In genomic region chr9:115073456-115073855, GRCh38 we compare ENCODE assay signal across 30 cellular contexts.
"Had no signal": no experiment of that assay in that cellular context is flagged by ENCODE, and none has a peak within 500 bp of the region (broad histone marks: within the 10 kb centered on the region; RNA-seq: fewer than 3 reads in every experiment).

No MANE protein-coding gene starts in this region.

- H3K36me3 ChIP-seq: adrenal gland, breast epithelium, cardiac muscle cell, colonic mucosa had no signal

- H3K9me3 ChIP-seq: adrenal gland, body of pancreas, breast epithelium, colonic mucosa, esophagus squamous epithelium, gastroesophageal sphincter, heart right ventricle had no signal

- H3K27me3 ChIP-seq: adrenal gland, body of pancreas, breast epithelium, cardiac muscle cell, colonic mucosa, esophagus squamous epithelium, gastroesophageal sphincter had no signal

- ATAC-seq: activated naive CD8-positive, alpha-beta T cell treated with anti-CD3 and anti-CD28 coated beads, Interleukin-2, amount 50 U/mL, for 24 hours; body of pancreas; gastroesophageal sphincter; heart right ventricle; WTC11 had no signal

- H3K27ac ChIP-seq: adrenal gland, body of pancreas, cardiac muscle cell, colonic mucosa, esophagus squamous epithelium, gastroesophageal sphincter, heart right ventricle, VCaP had no signal

- H3K4me3 ChIP-seq: adrenal gland, body of pancreas, breast epithelium, cardiac muscle cell, colonic mucosa, esophagus squamous epithelium, gastroesophageal sphincter, heart right ventricle had no signal

- DNase-seq: activated CD4-positive, alpha-beta memory T cell treated with anti-CD3 and anti-CD28 coated beads, Interleukin-2, amount 10 ng/mL, durations not matched to agents 7 days and 5 days; activated CD4-positive, alpha-beta T cell treated with anti-CD3 and anti-CD28 coated beads for 1 hour; activated CD4-positive, alpha-beta T cell treated with anti-CD3 and anti-CD28 coated beads for 4 hours; activated CD4-positive, alpha-beta T cell treated with anti-CD3 and anti-CD28 coated beads, Interleukin-2, amount 10 ng/mL, durations not matched to agents 7 days and 5 days; activated CD4-positive, alpha-beta T cell treated with anti-CD3 and anti-CD28 coated beads, Interleukin-2, amount 50 U/mL, for 4 hours; activated effector memory CD4-positive, alpha-beta T cell treated with anti-CD3 and anti-CD28 coated beads, Interleukin-2, amount 50 U/mL, for 16 hours; activated naive CD4-positive, alpha-beta T cell treated with anti-CD3 and anti-CD28 coated beads for 36 hours; activated naive CD8-positive, alpha-beta T cell treated with anti-CD3 and anti-CD28 coated beads for 36 hours; activated naive CD8-positive, alpha-beta T cell treated with anti-CD3 and anti-CD28 coated beads, Interleukin-2, amount 50 U/mL, for 24 hours; activated T-cell treated with anti-CD3 and anti-CD28 coated beads, Interleukin-2, amount 50 U/mL, for 1 hour; activated T-cell treated with anti-CD3 and anti-CD28 coated beads, Interleukin-2, amount 50 U/mL, for 48 hours; adrenal gland; amygdala; aorta; body of pancreas; central memory CD4-positive, alpha-beta T cell; cerebellar nuclear complex; colonic mucosa; effector memory CD4-positive, alpha-beta T cell; endodermal cell; erythroblast; esophagus squamous epithelium; foreskin melanocyte; heart right ventricle; T-helper 2 cell had no signal

- H3K4me1 ChIP-seq: adrenal gland, body of pancreas, breast epithelium, colonic mucosa, esophagus squamous epithelium, heart right ventricle had no signal
